ENCODE assay signal across 1 cellular context in genomic region chr10:3757638-3758490, GRCh38.
TF ChIP-seq lines count a peak whose summit lies in the region.

No MANE protein-coding gene starts in this region.

TF ChIP-seq in SK-N-SH, 30 proteins besides CTCF, POLR2A, EP300 and RAD21 (continued from another document):
- TF ChIP-seq, protein P1, sequence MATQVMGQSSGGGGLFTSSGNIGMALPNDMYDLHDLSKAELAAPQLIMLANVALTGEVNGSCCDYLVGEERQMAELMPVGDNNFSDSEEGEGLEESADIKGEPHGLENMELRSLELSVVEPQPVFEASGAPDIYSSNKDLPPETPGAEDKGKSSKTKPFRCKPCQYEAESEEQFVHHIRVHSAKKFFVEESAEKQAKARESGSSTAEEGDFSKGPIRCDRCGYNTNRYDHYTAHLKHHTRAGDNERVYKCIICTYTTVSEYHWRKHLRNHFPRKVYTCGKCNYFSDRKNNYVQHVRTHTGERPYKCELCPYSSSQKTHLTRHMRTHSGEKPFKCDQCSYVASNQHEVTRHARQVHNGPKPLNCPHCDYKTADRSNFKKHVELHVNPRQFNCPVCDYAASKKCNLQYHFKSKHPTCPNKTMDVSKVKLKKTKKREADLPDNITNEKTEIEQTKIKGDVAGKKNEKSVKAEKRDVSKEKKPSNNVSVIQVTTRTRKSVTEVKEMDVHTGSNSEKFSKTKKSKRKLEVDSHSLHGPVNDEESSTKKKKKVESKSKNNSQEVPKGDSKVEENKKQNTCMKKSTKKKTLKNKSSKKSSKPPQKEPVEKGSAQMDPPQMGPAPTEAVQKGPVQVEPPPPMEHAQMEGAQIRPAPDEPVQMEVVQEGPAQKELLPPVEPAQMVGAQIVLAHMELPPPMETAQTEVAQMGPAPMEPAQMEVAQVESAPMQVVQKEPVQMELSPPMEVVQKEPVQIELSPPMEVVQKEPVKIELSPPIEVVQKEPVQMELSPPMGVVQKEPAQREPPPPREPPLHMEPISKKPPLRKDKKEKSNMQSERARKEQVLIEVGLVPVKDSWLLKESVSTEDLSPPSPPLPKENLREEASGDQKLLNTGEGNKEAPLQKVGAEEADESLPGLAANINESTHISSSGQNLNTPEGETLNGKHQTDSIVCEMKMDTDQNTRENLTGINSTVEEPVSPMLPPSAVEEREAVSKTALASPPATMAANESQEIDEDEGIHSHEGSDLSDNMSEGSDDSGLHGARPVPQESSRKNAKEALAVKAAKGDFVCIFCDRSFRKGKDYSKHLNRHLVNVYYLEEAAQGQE (IDR thresholded peaks at IDR 0.05; ENCODE audit: low read depth, low read length) = peak; percentile 44; the same call in 1 of the 2 replicates
- TF ChIP-seq FOSL2 (IDR thresholded peaks at IDR 0.05; ENCODE audit: borderline replicate concordance, low read depth) (peak; percentile 59; the same call in 1 of the 2 replicates), USF1 (IDR thresholded peaks at IDR 0.05; ENCODE audit: borderline replicate concordance, low read depth) (no peak), FOXJ3 (CRISPR knock-in tag; IDR thresholded peaks at IDR 0.05) (0 out of 2 replicates have a peak, but pooled peaks have one; percentile 28)
- TF ChIP-seq, protein P2, sequence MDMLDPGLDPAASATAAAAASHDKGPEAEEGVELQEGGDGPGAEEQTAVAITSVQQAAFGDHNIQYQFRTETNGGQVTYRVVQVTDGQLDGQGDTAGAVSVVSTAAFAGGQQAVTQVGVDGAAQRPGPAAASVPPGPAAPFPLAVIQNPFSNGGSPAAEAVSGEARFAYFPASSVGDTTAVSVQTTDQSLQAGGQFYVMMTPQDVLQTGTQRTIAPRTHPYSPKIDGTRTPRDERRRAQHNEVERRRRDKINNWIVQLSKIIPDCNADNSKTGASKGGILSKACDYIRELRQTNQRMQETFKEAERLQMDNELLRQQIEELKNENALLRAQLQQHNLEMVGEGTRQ (IDR thresholded peaks at IDR 0.05; ENCODE audit: borderline replicate concordance, low read depth, low read length) = no peak
